In genomic region chr3:61808526-61808925, GRCh38 we compare ENCODE assay signal across 14 cellular contexts.
DNase-seq lines count a peak whose midpoint lies in the region; ATAC-seq and TF ChIP-seq lines count a peak whose summit lies in the region.
"Had no signal": no experiment of that assay in that cellular context is flagged by ENCODE, and none has a peak within 500 bp of the region (broad histone marks: within the 10 kb centered on the region; RNA-seq: fewer than 3 reads in every experiment).

No MANE protein-coding gene starts in this region.

- intact Hi-C loops in body of pancreas (cut with DNase I), result no loop called here
- intact Hi-C loops in heart right ventricle (cut with DNase I), result loop anchor here in 3 of 10 donors (2.0 to 5.0 kb wide), 3 partner anchors 39 to 246 kb away; partner anchors contain the start of gene PTPRG (in 1 of the 3)

- CTCF ChIA-PET in activated CD4-positive, alpha-beta memory T cell treated with anti-CD3 and anti-CD28 coated beads, Interleukin-2, amount 10 ng/mL, durations not matched to agents 7 days and 5 days (lab: Charles Lee), result no interaction called here

- H3K4me3 ChIP-seq in ACC112 (ENCODE audit: low read depth, low read length) (no peak overlapping the region), body of pancreas (no peak overlapping the region), heart right ventricle (no peak overlapping the region), parathyroid adenoma (ENCODE audit: low read depth, low read length) (no peak overlapping the region)
- H3K4me3 ChIP-seq: SK-N-MC had no signal

- H2AFZ ChIP-seq in ACC112 (ENCODE audit: low read length, unreplicated experiment) (peak overlapping the region; percentile 56), parathyroid adenoma (no peak overlapping the region)

- H3K9me3 Mint-ChIP-seq in activated CD4-positive, alpha-beta memory T cell treated with anti-CD3 and anti-CD28 coated beads, Interleukin-2, amount 10 ng/mL, durations not matched to agents 7 days and 5 days, result no peaks in the 10 kb centered on the region
- H3K9me3 Mint-ChIP-seq: activated naive CD4-positive, alpha-beta T cell treated with anti-CD3 and anti-CD28 coated beads, Interleukin-2, amount 10 ng/mL, durations not matched to agents 7 days and 5 days had no signal

- H3K4me3 Mint-ChIP-seq in activated CD4-positive, alpha-beta memory T cell treated with anti-CD3 and anti-CD28 coated beads, Interleukin-2, amount 10 ng/mL, durations not matched to agents 7 days and 5 days, result no peak overlapping the region
- H3K4me3 Mint-ChIP-seq: activated CD8-positive, alpha-beta memory T cell treated with anti-CD3 and anti-CD28 coated beads, Interleukin-2, amount 10 ng/mL, durations not matched to agents 7 days and 5 days; activated naive CD4-positive, alpha-beta T cell treated with anti-CD3 and anti-CD28 coated beads, Interleukin-2, amount 10 ng/mL, durations not matched to agents 7 days and 5 days had no signal

- H3K36me3 Mint-ChIP-seq in activated CD4-positive, alpha-beta memory T cell treated with anti-CD3 and anti-CD28 coated beads, Interleukin-2, amount 10 ng/mL, durations not matched to agents 7 days and 5 days (ENCODE audit: low read depth), result no peaks in the 10 kb centered on the region
- H3K36me3 Mint-ChIP-seq: activated CD8-positive, alpha-beta memory T cell treated with anti-CD3 and anti-CD28 coated beads, Interleukin-2, amount 10 ng/mL, durations not matched to agents 7 days and 5 days; activated naive CD4-positive, alpha-beta T cell treated with anti-CD3 and anti-CD28 coated beads, Interleukin-2, amount 10 ng/mL, durations not matched to agents 7 days and 5 days had no signal

- POLR2A ChIA-PET in activated CD4-positive, alpha-beta memory T cell treated with anti-CD3 and anti-CD28 coated beads, Interleukin-2, amount 10 ng/mL, durations not matched to agents 7 days and 5 days (lab: Charles Lee), result no interaction called here

- TF ChIP-seq POLR2A in body of pancreas (IDR thresholded peaks at IDR 0.05), result no peak

- DNase-seq in body of pancreas, result peak in 2 of 4 donors; percentile 32 to 48
- peak; percentile 38 to 81 for DNase-seq in heart right ventricle
- DNase-seq in AG08396 (ENCODE audit: low spot score), result no peak
- no peak for DNase-seq in Kasumi-1 (lab: John Stamatoyannopoulos, UW)
- DNase-seq in activated CD4-positive, alpha-beta memory T cell treated with anti-CD3 and anti-CD28 coated beads, Interleukin-2, amount 10 ng/mL, durations not matched to agents 7 days and 5 days, result no peak
- DNase-seq in SK-N-DZ (ENCODE audit: low spot score), result no peak
- DNase-seq: activated CD8-positive, alpha-beta memory T cell treated with anti-CD3 and anti-CD28 coated beads, Interleukin-2, amount 10 ng/mL, durations not matched to agents 7 days and 5 days; activated naive CD4-positive, alpha-beta T cell treated with anti-CD3 and anti-CD28 coated beads, Interleukin-2, amount 10 ng/mL, durations not matched to agents 7 days and 5 days; H7; NCI-H2107 had no signal

- no peaks in the 10 kb centered on the region for H3K27me3 ChIP-seq in ACC112 (ENCODE audit: insufficient read depth, low read length)
- H3K27me3 ChIP-seq in body of pancreas, result no peaks in the 10 kb centered on the region
- H3K27me3 ChIP-seq in heart right ventricle, result no peaks in the 10 kb centered on the region
- H3K27me3 ChIP-seq in parathyroid adenoma (ENCODE audit: control insufficient read depth, insufficient read depth, low read length), result no peaks in the 10 kb centered on the region

- H3K79me2 ChIP-seq in ACC112 (ENCODE audit: control insufficient read depth, insufficient read depth, low read length, unreplicated experiment) (no peaks in the 10 kb centered on the region), parathyroid adenoma (peaks cover 17% of the 10 kb centered on the region)

- WGBS in body of pancreas, 2 donors, result 29 to 35% methylated on average over 5 of the region's 5 CpGs
- WGBS in heart right ventricle, 2 donors, result 9 to 11% methylated on average over 5 of the region's 5 CpGs

- H3K36me3 ChIP-seq in ACC112 (ENCODE audit: insufficient read depth, low read length) (no peaks in the 10 kb centered on the region), body of pancreas (replicated peaks in 1 of 2; ENCODE audit: insufficient read depth in 1 of 2, low read depth in 2 of 2) (no peaks in the 10 kb centered on the region), heart right ventricle (no peaks in the 10 kb centered on the region), parathyroid adenoma (ENCODE audit: control insufficient read depth, insufficient read depth, low read length) (no peaks in the 10 kb centered on the region)

- no peaks in the 10 kb centered on the region for H3K27me3 Mint-ChIP-seq in activated CD4-positive, alpha-beta memory T cell treated with anti-CD3 and anti-CD28 coated beads, Interleukin-2, amount 10 ng/mL, durations not matched to agents 7 days and 5 days
- H3K27me3 Mint-ChIP-seq: activated CD8-positive, alpha-beta memory T cell treated with anti-CD3 and anti-CD28 coated beads, Interleukin-2, amount 10 ng/mL, durations not matched to agents 7 days and 5 days; activated naive CD4-positive, alpha-beta T cell treated with anti-CD3 and anti-CD28 coated beads, Interleukin-2, amount 10 ng/mL, durations not matched to agents 7 days and 5 days had no signal

- H3K27ac ChIP-seq in ACC112 (ENCODE audit: low read depth, low read length) (peak overlapping the region; percentile 2; the same call in 1 of the 2 replicates), body of pancreas (no peak overlapping the region), heart right ventricle (peak overlapping the region; percentile 48 to 84 (median 74)), parathyroid adenoma (peak overlapping the region; percentile 86)
- H3K27ac ChIP-seq: epithelial cell of prostate, SK-N-MC had no signal

- H3K9ac ChIP-seq in parathyroid adenoma, result no peak overlapping the region

- no peaks in the 10 kb centered on the region for H3K4me1 Mint-ChIP-seq in activated CD4-positive, alpha-beta memory T cell treated with anti-CD3 and anti-CD28 coated beads, Interleukin-2, amount 10 ng/mL, durations not matched to agents 7 days and 5 days
- H3K4me1 Mint-ChIP-seq: activated CD8-positive, alpha-beta memory T cell treated with anti-CD3 and anti-CD28 coated beads, Interleukin-2, amount 10 ng/mL, durations not matched to agents 7 days and 5 days; activated naive CD4-positive, alpha-beta T cell treated with anti-CD3 and anti-CD28 coated beads, Interleukin-2, amount 10 ng/mL, durations not matched to agents 7 days and 5 days had no signal

- ATAC-seq in body of pancreas (peak; percentile 24), heart right ventricle (peak; percentile 52 to 83 (median 70))
- ATAC-seq: activated CD8-positive, alpha-beta memory T cell treated with anti-CD3 and anti-CD28 coated beads, Interleukin-2, amount 10 ng/mL, durations not matched to agents 7 days and 5 days had no signal

- H3K4me2 ChIP-seq in parathyroid adenoma (ENCODE audit: low read length), result peak overlapping the region; percentile 55

- peaks cover 34% of the 10 kb centered on the region for H3K4me1 ChIP-seq in ACC112 (ENCODE audit: control insufficient read depth, insufficient read depth, low read length, unreplicated experiment)
- H3K4me1 ChIP-seq in body of pancreas, result peaks cover 25% of the 10 kb centered on the region
- peaks cover 50 to 96% (median 85%) of the 10 kb centered on the region in 9 donors for H3K4me1 ChIP-seq in heart right ventricle
- H3K4me1 ChIP-seq in parathyroid adenoma, result peaks cover 81% of the 10 kb centered on the region

- TF ChIP-seq CTCF in body of pancreas (IDR thresholded peaks at IDR 0.05) (no peak), heart right ventricle (IDR thresholded peaks at IDR 0.05) (no peak), parathyroid adenoma (IDR thresholded peaks at IDR 0.05) (no peak)

- H3K9me3 ChIP-seq in body of pancreas (no peaks in the 10 kb centered on the region), heart right ventricle (no peaks in the 10 kb centered on the region), parathyroid adenoma (ENCODE audit: control insufficient read depth, low read length) (no peaks in the 10 kb centered on the region)

- no peak overlapping the region for H3K27ac Mint-ChIP-seq in activated CD4-positive, alpha-beta memory T cell treated with anti-CD3 and anti-CD28 coated beads, Interleukin-2, amount 10 ng/mL, durations not matched to agents 7 days and 5 days
- H3K27ac Mint-ChIP-seq: activated CD8-positive, alpha-beta memory T cell treated with anti-CD3 and anti-CD28 coated beads, Interleukin-2, amount 10 ng/mL, durations not matched to agents 7 days and 5 days; activated naive CD4-positive, alpha-beta T cell treated with anti-CD3 and anti-CD28 coated beads, Interleukin-2, amount 10 ng/mL, durations not matched to agents 7 days and 5 days had no signal

Comparison
In these comparisons a context has a peak if more than half of its experiments do, and no peak if none do; other contexts are left out.
1. H3K27ac ChIP-seq: peak in ACC112 (single experiment), heart right ventricle (10 of 10) and parathyroid adenoma (single experiment); none in body of pancreas (0 of 4).
2. DNase-seq: peak in heart right ventricle (2 of 2); none in AG08396 (single experiment), Kasumi-1 (0 of 2), activated CD4-positive, alpha-beta memory T cell treated with anti-CD3 and anti-CD28 coated beads, Interleukin-2, amount 10 ng/mL, durations not matched to agents 7 days and 5 days (single experiment) and SK-N-DZ (single experiment).